Comparison of ENCODE assay signal across 22 cellular contexts in the genomic region with DNA sequence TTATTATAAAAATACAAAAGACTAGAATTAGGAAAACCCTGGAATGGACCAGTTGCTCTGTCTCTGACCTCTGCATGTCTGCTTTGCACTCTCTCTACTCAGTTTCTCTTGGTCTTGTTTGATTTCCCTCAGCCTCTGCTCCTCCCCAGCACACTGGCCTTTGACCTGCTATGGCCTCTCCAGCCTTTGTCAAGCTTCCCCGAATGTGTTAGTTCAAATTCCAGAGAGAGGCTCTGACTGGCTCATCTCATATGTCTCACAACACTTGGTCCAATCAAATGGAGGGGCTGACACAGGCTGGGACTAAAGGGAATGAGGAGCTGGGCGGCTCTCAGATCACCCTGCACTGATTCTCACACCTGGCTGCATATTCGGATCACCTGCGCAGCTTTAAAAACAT.
"Had no signal": no experiment of that assay in that cellular context is flagged by ENCODE, and none has a peak within 500 bp of the region (broad histone marks: within the 10 kb centered on the region; RNA-seq: fewer than 3 reads in every experiment).

No MANE protein-coding gene starts in this region.

- H3K4me1 ChIP-seq: colonic mucosa, esophagus muscularis mucosa, lower lobe of right lung, right atrium auricular region, tibial artery, uterus had no signal

- DNase-seq: activated B cell treated with CpG ODN at 0.5 μM for 24 hours; activated CD4-positive, alpha-beta T cell treated with anti-CD3 and anti-CD28 coated beads for 48 hours; activated CD8-positive, alpha-beta memory T cell treated with anti-CD3 and anti-CD28 coated beads, Interleukin-2, amount 50 U/mL, for 4 hours; activated CD8-positive, alpha-beta T cell treated with anti-CD3 and anti-CD28 coated beads, Interleukin-2, amount 10 ng/mL, durations not matched to agents 7 days and 5 days; activated effector memory CD4-positive, alpha-beta T cell treated with anti-CD3 and anti-CD28 coated beads, Interleukin-2, amount 50 U/mL, for 16 hours; activated T-cell treated with anti-CD3 and anti-CD28 coated beads, Interleukin-2, amount 50 U/mL, for 48 hours; amniotic stem cell; caudate nucleus; colonic mucosa; lower lobe of right lung; midbrain; naive thymus-derived CD4-positive, alpha-beta T cell; posterior cingulate gyrus; stimulated activated CD4-positive, alpha-beta T cell treated with anti-CD3 and anti-CD28 coated beads, Interleukin-15, amount 100 ng/mL, for 24 hours; stimulated activated CD4-positive, alpha-beta T cell treated with anti-CD3 and anti-CD28 coated beads, Interleukin-4, amount 100 ng/mL, for 1 hour; stimulated activated naive B cell treated with anti-CD40 and anti-IgM and Interleukin-4, amounts not matched to agents 10 μg/mL and 1 μg/mL and 100 μg/mL, for 72 hours; tibial artery; uterus had no signal

- H3K9me3 ChIP-seq: colonic mucosa, esophagus muscularis mucosa, lower lobe of right lung, neutrophil, right atrium auricular region, tibial artery, uterus had no signal

- H3K4me3 ChIP-seq: colonic mucosa, esophagus muscularis mucosa, lower lobe of right lung, right atrium auricular region, skin epidermis, tibial artery, uterus had no signal

- H3K36me3 ChIP-seq: colonic mucosa, esophagus muscularis mucosa, lower lobe of right lung, neutrophil, right atrium auricular region, tibial artery, uterus had no signal

- H3K27me3 ChIP-seq: colonic mucosa, esophagus muscularis mucosa, right atrium auricular region, uterus had no signal

- H3K27ac ChIP-seq: colonic mucosa, esophagus muscularis mucosa, lower lobe of right lung, neutrophil, right atrium auricular region, skin epidermis, tibial artery, uterus had no signal
